ENCODE assay signal across 13 cellular contexts in the genomic region with DNA sequence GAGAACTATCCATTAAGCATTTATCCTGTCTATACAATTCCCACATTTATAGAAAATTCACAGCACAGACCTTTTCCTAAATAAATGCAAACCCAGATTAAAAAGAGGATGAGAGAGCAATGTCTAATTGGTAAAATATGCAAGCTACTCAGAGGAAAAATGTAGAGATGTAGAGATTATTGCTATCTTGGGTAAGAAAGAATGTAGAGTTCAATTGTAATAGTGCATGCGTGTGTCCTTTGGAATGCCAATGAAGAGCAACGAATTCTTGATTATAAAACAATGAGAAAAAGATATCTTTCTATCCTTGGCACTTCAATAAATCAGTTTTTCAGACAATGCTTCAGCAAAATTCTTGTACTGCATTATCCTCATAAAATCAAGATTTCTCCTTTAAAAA. TPM values are rescaled to one million over a fixed set of nuclear protein-coding genes. Genes with fewer than 3 reads are reported as not detected.
DNase-seq lines count a peak whose midpoint lies in the region; ATAC-seq and TF ChIP-seq lines count a peak whose summit lies in the region.
"Had no signal": no experiment of that assay in that cellular context is flagged by ENCODE, and none has a peak within 500 bp of the region (broad histone marks: within the 10 kb centered on the region; RNA-seq: fewer than 3 reads in every experiment).

No MANE protein-coding gene starts in this region.

- no peaks in the 10 kb centered on the region for H3K36me3 ChIP-seq in SJSA1
- H3K36me3 ChIP-seq: HAP-1 had no signal

- H3K9me3 ChIP-seq in SJSA1 (replicated peaks), result no peaks in the 10 kb centered on the region
- H3K9me3 ChIP-seq: Caco-2, HAP-1 had no signal

- H3K4me3 ChIP-seq in SJSA1 (no peak overlapping the region), retinal pigment epithelial cell (ENCODE audit: low read length) (no peak overlapping the region)
- H3K4me3 ChIP-seq: HAP-1 had no signal

- DNase-seq in GM03348 (ENCODE audit: low spot score) (peak; percentile 59), SJSA1 (ENCODE audit: low read depth in 1 of 2, low spot score in 2 of 2) (peak in 1 of 2 experiments; percentile 87), fibroblast of peridontal ligament (ENCODE audit: extremely low read depth) (peak; percentile 76), retinal pigment epithelial cell (ENCODE audit: low read depth) (peak; percentile 40), HPDE6-E6E7 (ENCODE audit: extremely low spot score) (no peak), NCI-H146 (lab: John Stamatoyannopoulos, UW) (no peak), ACHN (no peak)
- DNase-seq: activated CD4-positive, alpha-beta T cell treated with anti-CD3 and anti-CD28 coated beads, Interleukin-2, amount 50 U/mL, for 48 hours; Caco-2; OCI-M1; T1000 had no signal

- peaks cover 14% of the 10 kb centered on the region for H3K4me1 ChIP-seq in SJSA1 (replicated peaks)

- H3K27ac ChIP-seq in SJSA1, result peak overlapping the region; percentile 93

- in situ Hi-C loops in ACHN (cut with HindIII; ENCODE audit: low pct_ligation_motif_present, low pct_unique_long_range_greater_than_20kb, low sequenced_read_pairs), result no loop called here

- ATAC-seq in GM19395 (IDR thresholded peaks at IDR 0.05; ENCODE audit: unreplicated experiment), result no peak

- no peak for TF ChIP-seq CTCF in retinal pigment epithelial cell (conservative IDR thresholded peaks at IDR 0.05; ENCODE audit: low read depth, low read length)

- no peaks in the 10 kb centered on the region for H3K27me3 ChIP-seq in SJSA1 (replicated peaks)

RNA-seq across cellular contexts. Expression of a gene that starts 50.9 kb away (rescaled TPM):
- 4.4 and 5.3 TPM in 2 replicates for total RNA-seq in SJSA1 (2014; rRNA removed; shearing (Covaris generic))

Comparison
In these comparisons a context has a peak if more than half of its experiments do, and no peak if none do; other contexts are left out.
1. DNase-seq: peak in GM03348 (single experiment), fibroblast of peridontal ligament (single experiment) and retinal pigment epithelial cell (single experiment); none in HPDE6-E6E7 (single experiment), NCI-H146 (single experiment) and ACHN (single experiment).